Comparison of ENCODE assay signal across 19 cellular contexts in the genomic region with DNA sequence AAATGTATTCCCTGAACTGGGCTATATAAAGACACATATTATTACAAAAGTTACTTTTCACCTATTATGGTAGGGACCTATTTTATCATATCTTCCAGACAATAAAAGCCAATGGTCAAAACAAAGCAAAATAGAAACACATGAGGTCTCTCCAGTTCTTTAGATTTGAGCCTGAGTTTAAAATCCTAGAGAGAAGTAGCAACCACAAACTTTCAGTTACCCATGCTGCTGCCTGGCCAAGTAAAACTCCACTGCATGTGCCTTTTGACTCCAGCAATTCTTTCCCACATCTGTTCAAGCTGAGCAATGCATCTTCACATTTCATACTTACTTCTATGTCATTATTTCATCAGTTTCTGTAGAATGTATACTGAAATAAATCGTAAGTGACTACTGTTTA.
"Had no signal": no experiment of that assay in that cellular context is flagged by ENCODE, and none has a peak within 500 bp of the region (broad histone marks: within the 10 kb centered on the region; RNA-seq: fewer than 3 reads in every experiment).

No MANE protein-coding gene starts in this region.

- H3K4me2 ChIP-seq: PC-9 had no signal

- DNase-seq: KBM-7, MG63, NCI-H1092, NCI-H1105 treated with DMSO at 0.1 percent for 48 hours, NCI-H1417 treated with DMSO at 0.1 percent for 48 hours, NCI-H146, NCI-H1694 treated with DMSO at 0.1 percent for 48 hours, NCI-H1930, NCI-H2081, NCI-H2107, NCI-H2227 treated with DMSO at 0.1 percent for 48 hours, NCI-H526 treated with DMSO at 0.1 percent for 48 hours, NCI-H748 treated with DMSO at 0.1 percent for 48 hours, PC-9, Peyer's patch, SHP77 treated with DMSO at 0.1 percent for 48 hours, SJCRH30 had no signal

- H3K36me3 ChIP-seq: MG63, Peyer's patch, SJCRH30 had no signal

- H3K4me3 ChIP-seq: MG63, PC-9, Peyer's patch, SJCRH30 had no signal

- H2AFZ ChIP-seq: PC-9 had no signal

- H3K9me3 ChIP-seq: MG63, Peyer's patch had no signal

- H3K27ac ChIP-seq: PC-9, Peyer's patch, SJCRH30 had no signal

- H3K4me1 ChIP-seq: Peyer's patch had no signal

- ATAC-seq: Right ventricle myocardium inferior, SK-N-SH treated with all-trans-retinoic acid at 6 μM for 48 hours had no signal

- H3K27me3 ChIP-seq: MG63, Peyer's patch, SJCRH30 had no signal
